8 cellular contexts compared by ENCODE assay signal in genomic region chr10:132306951-132307751, GRCh38. TPM values are rescaled to one million over a fixed set of nuclear protein-coding genes. Genes with fewer than 3 reads are reported as not detected.
DNase-seq lines count a peak whose midpoint lies in the region; ATAC-seq and TF ChIP-seq lines count a peak whose summit lies in the region.

No MANE protein-coding gene starts in this region.

- ATAC-seq in GM18511 (IDR thresholded peaks at IDR 0.05; ENCODE audit: unreplicated experiment), result peak; percentile 20
- ATAC-seq in HG02852 (IDR thresholded peaks at IDR 0.05; ENCODE audit: unreplicated experiment), result peak; percentile 3

- DNase-seq in NT2/D1 (ENCODE audit: low read depth, low spot score), result no peak
- peak; percentile 77 for DNase-seq in hepatocyte (ENCODE audit: low spot score)
- DNase-seq in skeletal muscle cell (ENCODE audit: low read depth), result no peak
- no peak for DNase-seq in OCI-M2 (lab: John Stamatoyannopoulos, UW; ENCODE audit: unreplicated experiment)
- DNase-seq in putamen (ENCODE audit: low spot score), result no peak

- peak overlapping the region; percentile 64 for H3K27ac Mint-ChIP-seq in activated naive CD8-positive, alpha-beta T cell

- no peaks in the 10 kb centered on the region for H4K20me1 ChIP-seq in hepatocyte (ENCODE audit: insufficient read depth, poor library complexity, severe bottlenecking)

- H3K4me2 ChIP-seq in hepatocyte, result peak overlapping the region; percentile 98

- H2AFZ ChIP-seq in hepatocyte, result peak overlapping the region; percentile 78

- H3K27me3 ChIP-seq in NT2/D1 (ENCODE audit: insufficient read depth, insufficient read length), result peaks cover 51% of the 10 kb centered on the region
- peaks cover 43% of the 10 kb centered on the region for H3K27me3 ChIP-seq in hepatocyte

- no peaks in the 10 kb centered on the region for H3K79me2 ChIP-seq in hepatocyte

- H3K36me3 ChIP-seq in NT2/D1 (ENCODE audit: insufficient read depth, insufficient read length, low read length), result no peaks in the 10 kb centered on the region
- H3K36me3 ChIP-seq in hepatocyte (replicated peaks; ENCODE audit: insufficient read depth, low read depth), result no peaks in the 10 kb centered on the region

- peaks cover 7% of the 10 kb centered on the region for H3K4me1 Mint-ChIP-seq in activated naive CD8-positive, alpha-beta T cell (ENCODE audit: low read depth)

- 7% methylated on average over 63 of the region's 94 CpGs for WGBS in hepatocyte (ENCODE audit: low lambda C conversion rate, missing lambda C conversion rate)

- peak overlapping the region; percentile 50 for H3K9ac ChIP-seq in NT2/D1 (ENCODE audit: insufficient read length, low read depth)

- H3K9me3 Mint-ChIP-seq in activated naive CD8-positive, alpha-beta T cell (ENCODE audit: low read depth), result no peaks in the 10 kb centered on the region

- H3K4me3 Mint-ChIP-seq in activated naive CD8-positive, alpha-beta T cell, result peak overlapping the region; percentile 90

- H3K4me3 ChIP-seq in NT2/D1 (ENCODE audit: insufficient read length, low read depth) (peak overlapping the region; percentile 50), hepatocyte (peak overlapping the region; percentile 72), skeletal muscle cell (ENCODE audit: low read depth, low read length) (peak overlapping the region; percentile 54)

- H3K9me2 ChIP-seq in hepatocyte (replicated peaks; ENCODE audit: insufficient read depth), result no peaks in the 10 kb centered on the region

- no peak for TF ChIP-seq CTCF in hepatocyte (IDR thresholded peaks at IDR 0.05; ENCODE audit: poor library complexity)

- H3K27me3 Mint-ChIP-seq in activated naive CD8-positive, alpha-beta T cell, result no peaks in the 10 kb centered on the region

- H3K4me1 ChIP-seq in NT2/D1 (ENCODE audit: insufficient read depth, insufficient read length) (peaks cover 8% of the 10 kb centered on the region), hepatocyte (ENCODE audit: insufficient read depth) (peaks cover 7% of the 10 kb centered on the region)

- no peak overlapping the region for H3K27ac ChIP-seq in hepatocyte

- H3K9me3 ChIP-seq in NT2/D1 (ENCODE audit: insufficient read depth, low read length) (peaks cover 11% of the 10 kb centered on the region; the same call in 1 of the 2 replicates), hepatocyte (ENCODE audit: low read depth) (no peaks in the 10 kb centered on the region)

- H3K36me3 Mint-ChIP-seq in activated naive CD8-positive, alpha-beta T cell, result no peaks in the 10 kb centered on the region

RNA-seq across cellular contexts. Expression of gene STK32C, which starts 0.6 kb away (rescaled TPM):
- total RNA-seq in hepatocyte, result 4.8 and 7.9 TPM in 2 replicates
- polyA plus RNA-seq in hepatocyte, result 9.6 and 12.2 TPM in 2 replicates

RNA-seq across cellular contexts. Expression of gene LRRC27, which starts 24.8 kb away (rescaled TPM):
- total RNA-seq in hepatocyte, result 6.8 and 8.3 TPM in 2 replicates
- 7.5 and 7.9 TPM in 2 replicates for polyA plus RNA-seq in hepatocyte
